Comparison of ENCODE assay signal across 18 cellular contexts in genomic region chr9:135956798-135957166, GRCh38.
"Had no signal": no experiment of that assay in that cellular context is flagged by ENCODE, and none has a peak within 500 bp of the region (broad histone marks: within the 10 kb centered on the region; RNA-seq: fewer than 3 reads in every experiment).

No MANE protein-coding gene starts in this region.

- H3K4me2 ChIP-seq: smooth muscle cell had no signal

- H3K4me3 ChIP-seq: esophagus muscularis mucosa, gastroesophageal sphincter, lower lobe of right lung, prostate gland, smooth muscle cell had no signal

- DNase-seq: effector memory CD8-positive, alpha-beta T cell; glutamatergic neuron; kidney glomerular epithelial cell; lower lobe of right lung; mesenchymal stem cell; naive B cell; retina; stimulated activated CD4-positive, alpha-beta T cell treated with anti-CD3 and anti-CD28 coated beads, Interleukin-2, amount 100 ng/mL, for 48 hours; stimulated activated naive CD4-positive, alpha-beta T cell treated with Interleukin-2 at 50 U/mL for 16 hours; trophoblast cell had no signal

- H3K27me3 ChIP-seq: esophagus muscularis mucosa, gastroesophageal sphincter had no signal

- H3K36me3 ChIP-seq: prostate gland had no signal

- H3K27ac ChIP-seq: epithelial cell of prostate, esophagus muscularis mucosa, gastroesophageal sphincter, lower lobe of right lung, parathyroid adenoma, prostate gland had no signal

- H3K27me3 Mint-ChIP-seq: effector memory CD8-positive, alpha-beta T cell; naive B cell had no signal

- H3K9ac ChIP-seq: parathyroid adenoma had no signal

- H3K9me3 ChIP-seq: esophagus muscularis mucosa, gastroesophageal sphincter, lower lobe of right lung, prostate gland had no signal

- ATAC-seq: effector memory CD8-positive, alpha-beta T cell; gastroesophageal sphincter; left lobe of liver; lower lobe of right lung had no signal

- H2AFZ ChIP-seq: parathyroid adenoma had no signal

- H3K27ac Mint-ChIP-seq: effector memory CD8-positive, alpha-beta T cell; nephron had no signal

- H3K9me3 Mint-ChIP-seq: effector memory CD8-positive, alpha-beta T cell; naive B cell; nephron had no signal

- H3K4me3 Mint-ChIP-seq: effector memory CD8-positive, alpha-beta T cell; nephron had no signal
